Comparison of ENCODE assay signal across 30 cellular contexts in the genomic region with DNA sequence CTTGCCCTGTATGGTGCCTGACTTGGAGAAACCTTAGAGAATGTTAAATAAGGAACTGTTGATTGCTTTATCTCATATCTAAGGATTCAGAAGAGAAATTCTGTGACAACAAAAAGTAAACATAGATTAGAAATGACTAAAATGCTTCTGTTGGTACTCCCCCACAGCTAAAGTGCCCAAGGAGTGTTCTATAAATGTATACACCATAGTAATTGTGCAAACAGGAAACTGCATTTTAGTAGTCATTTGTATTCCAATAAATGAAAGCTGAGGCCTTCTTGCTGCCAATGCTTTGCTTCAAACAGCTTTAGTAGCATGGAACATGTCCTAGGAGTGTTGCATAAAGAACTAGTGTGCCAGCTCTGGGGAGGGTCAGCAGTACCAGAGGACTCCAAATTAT.
"Had no signal": no experiment of that assay in that cellular context is flagged by ENCODE, and none has a peak within 500 bp of the region (broad histone marks: within the 10 kb centered on the region; RNA-seq: fewer than 3 reads in every experiment).

No MANE protein-coding gene starts in this region.

- H3K9me3 ChIP-seq: adrenal gland, breast epithelium had no signal

- H3K4me1 ChIP-seq: adrenal gland, breast epithelium had no signal

- DNase-seq: activated CD4-positive, alpha-beta memory T cell treated with anti-CD3 and anti-CD28 coated beads, Interleukin-2, amount 10 ng/mL, durations not matched to agents 7 days and 5 days; activated CD4-positive, alpha-beta T cell treated with anti-CD3 and anti-CD28 coated beads, Interleukin-2, amount 10 ng/mL, durations not matched to agents 7 days and 5 days; activated CD4-positive, CD25-positive, alpha-beta regulatory T cell; activated CD8-positive, alpha-beta memory T cell treated with anti-CD3 and anti-CD28 coated beads, Interleukin-2, amount 50 U/mL, for 4 hours; activated gamma-delta T cell treated with Interleukin-2 at 50 U/mL for 16 hours; activated naive CD4-positive, alpha-beta T cell treated with anti-CD3 and anti-CD28 coated beads, Interleukin-2, amount 10 ng/mL, durations not matched to agents 7 days and 5 days; activated naive CD8-positive, alpha-beta T cell treated with anti-CD3 and anti-CD28 coated beads for 36 hours; activated T-cell treated with anti-CD3 and anti-CD28 coated beads, Interleukin-2, amount 50 U/mL, for 72 hours; adrenal gland; aorta; central memory CD4-positive, alpha-beta T cell; KG1; NCI-H1092; NCI-H1417 treated with DMSO at 0.1 percent for 48 hours; NCI-H1694; NCI-H2029; NCI-H2107; NCI-H2171 treated with DMSO at 0.1 percent for 48 hours; NCI-H345; NCI-H510A; NCI-H69; RPMI8226; T-cell; T-helper 2 cell; T1000 had no signal

- H3K4me3 ChIP-seq: adrenal gland, breast epithelium, SK-N-MC had no signal

- H3K36me3 ChIP-seq: adrenal gland, breast epithelium had no signal

- H3K27me3 ChIP-seq: adrenal gland, breast epithelium had no signal

- ATAC-seq: activated T-cell treated with anti-CD3 and anti-CD28 coated beads, Interleukin-2, amount 50 U/mL, for 72 hours; Panc1; Right ventricle myocardium inferior; T-cell had no signal

- H3K27ac ChIP-seq: adrenal gland, breast epithelium, SK-N-MC, VCaP had no signal
